Comparison of ENCODE assay signal across 14 cellular contexts in the genomic region with DNA sequence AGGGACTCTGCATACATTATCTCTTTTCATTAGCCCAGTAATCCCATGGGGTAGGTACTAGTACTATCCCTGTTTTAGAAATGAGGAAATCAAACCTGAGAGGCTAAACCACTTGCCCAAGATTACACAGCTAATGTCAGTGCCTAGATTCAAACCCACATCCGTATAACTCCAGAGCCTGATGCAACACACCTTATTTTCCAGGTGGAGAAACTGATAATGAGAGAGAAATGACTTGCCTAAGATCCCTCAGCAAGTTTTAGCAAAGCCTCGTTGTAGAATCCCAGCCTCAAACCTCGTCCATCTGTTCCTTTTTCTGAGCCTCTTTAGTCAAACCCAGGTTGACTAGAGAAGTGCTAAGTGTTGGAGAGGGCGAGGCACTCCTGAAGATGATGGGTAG. TPM values are rescaled to one million over a fixed set of nuclear protein-coding genes. Genes with fewer than 3 reads are reported as not detected.
DNase-seq lines count a peak whose midpoint lies in the region; ATAC-seq, FAIRE-seq and TF ChIP-seq lines count a peak whose summit lies in the region.
"Had no signal": no experiment of that assay in that cellular context is flagged by ENCODE, and none has a peak within 500 bp of the region (broad histone marks: within the 10 kb centered on the region; RNA-seq: fewer than 3 reads in every experiment).

No MANE protein-coding gene starts in this region.

- peaks cover 14% of the 10 kb centered on the region for H3K4me1 ChIP-seq in mesodermal cell (ENCODE audit: control insufficient read depth, insufficient read depth, low read length, poor library complexity, severe bottlenecking)
- H3K4me1 ChIP-seq in transverse colon = peaks cover 0 to 32% (median 11%) of the 10 kb centered on the region in 4 donors

- TF ChIP-seq POLR2A in transverse colon (IDR thresholded peaks at IDR 0.05) (no peak), GM12892 (IDR thresholded peaks at IDR 0.05; ENCODE audit: low read depth, low read length) (no peak)

- no peak for TF ChIP-seq EP300 in transverse colon (IDR thresholded peaks at IDR 0.05; ENCODE audit: low read depth)

- 100% methylated on average over 1 to 2 of the region's 4 CpGs for WGBS in mesodermal cell (ENCODE audit: insufficient coverage in 2 of 2), 2 experiments
- WGBS in transverse colon (ENCODE audit: low coverage in 1 of 2), 2 donors = 84 to 86% methylated on average over 4 of the region's 4 CpGs

- no peak for FAIRE-seq in GM12892 (lab: Jason Lieb, UNC)

- no peaks in the 10 kb centered on the region for H3K9me3 Mint-ChIP-seq in activated CD4-positive, alpha-beta memory T cell treated with anti-CD3 and anti-CD28 coated beads, Interleukin-2, amount 10 ng/mL, durations not matched to agents 7 days and 5 days
- no peaks in the 10 kb centered on the region for H3K9me3 Mint-ChIP-seq in activated CD4-positive, alpha-beta memory T cell treated with anti-CD3 and anti-CD28 coated beads for 36 hours

- no peaks in the 10 kb centered on the region for H3K27me3 Mint-ChIP-seq in activated CD4-positive, alpha-beta memory T cell treated with anti-CD3 and anti-CD28 coated beads, Interleukin-2, amount 10 ng/mL, durations not matched to agents 7 days and 5 days
- H3K27me3 Mint-ChIP-seq in activated CD4-positive, alpha-beta memory T cell treated with anti-CD3 and anti-CD28 coated beads for 36 hours = no peaks in the 10 kb centered on the region
- no peaks in the 10 kb centered on the region for H3K27me3 Mint-ChIP-seq in T-helper 17 cell

- peaks cover 7% of the 10 kb centered on the region for H3K27me3 ChIP-seq in transverse colon
- H3K27me3 ChIP-seq: ascending aorta had no signal

- H3K27ac ChIP-seq in mesodermal cell (ENCODE audit: low read depth, low read length, severe bottlenecking) = peak overlapping the region; percentile 90
- H3K27ac ChIP-seq in transverse colon = peak overlapping the region in 3 of 4 donors; percentile 87 to 93 (median 91)

- H3K36me3 ChIP-seq in mesodermal cell (ENCODE audit: control insufficient read depth, insufficient read depth, low read length) (peaks cover 7% of the 10 kb centered on the region), transverse colon (no peaks in the 10 kb centered on the region)
- H3K36me3 ChIP-seq: ascending aorta had no signal

- CTCF ChIA-PET in activated CD4-positive, alpha-beta memory T cell treated with anti-CD3 and anti-CD28 coated beads, Interleukin-2, amount 10 ng/mL, durations not matched to agents 7 days and 5 days (lab: Charles Lee) = interaction anchor here (0.8 to 1.7 kb wide), 6 partner anchors 8 to 44 kb away, joined by 3 to 8 read pairs (median 3); no protein-coding TSS in a partner anchor
- CTCF ChIA-PET in activated CD4-positive, alpha-beta memory T cell treated with anti-CD3 and anti-CD28 coated beads for 36 hours (lab: Charles Lee) = interaction anchor here (0.8 to 1.9 kb wide), 4 partner anchors 75 to 167 kb away, joined by 3 to 6 read pairs (median 4); partner anchors contain the start of genes LSM11 and SOX30

- no peak for DNase-seq in activated CD4-positive, alpha-beta memory T cell treated with anti-CD3 and anti-CD28 coated beads, Interleukin-2, amount 10 ng/mL, durations not matched to agents 7 days and 5 days
- DNase-seq in activated CD4-positive, alpha-beta memory T cell treated with anti-CD3 and anti-CD28 coated beads for 36 hours = no peak
- no peak for DNase-seq in T-helper 17 cell
- no peak for DNase-seq in transverse colon
- no peak for DNase-seq in dermis blood vessel endothelial cell
- DNase-seq in GM12892 (ENCODE audit: insufficient read length) = no peak
- DNase-seq: activated effector memory CD4-positive, alpha-beta T cell treated with Interleukin-2 at 50 U/mL for 16 hours; cortex of kidney; head of caudate nucleus; MM.1S; NCI-H2107 had no signal

- in situ Hi-C loops in transverse colon (cut with MboI; ENCODE audit: low pct_ligation_motif_present in 1 of 4, low pct_unique_long_range_greater_than_20kb in 1 of 4, low sequenced_read_pairs in 3 of 4) = no loop called here

- H3K4me3 ChIP-seq in mesodermal cell (ENCODE audit: extremely low read depth, insufficient read depth, low read length, poor library complexity, severe bottlenecking) = no peak overlapping the region
- no peak overlapping the region for H3K4me3 ChIP-seq in transverse colon

- peak overlapping the region; percentile 77 for H3K4me3 Mint-ChIP-seq in activated CD4-positive, alpha-beta memory T cell treated with anti-CD3 and anti-CD28 coated beads, Interleukin-2, amount 10 ng/mL, durations not matched to agents 7 days and 5 days
- H3K4me3 Mint-ChIP-seq in activated CD4-positive, alpha-beta memory T cell treated with anti-CD3 and anti-CD28 coated beads for 36 hours = no peak overlapping the region
- H3K4me3 Mint-ChIP-seq in T-helper 17 cell = peak overlapping the region; percentile 100

- no peak for TF ChIP-seq CTCF in transverse colon (IDR thresholded peaks at IDR 0.05)

- peaks cover 51% of the 10 kb centered on the region for H3K4me1 Mint-ChIP-seq in activated CD4-positive, alpha-beta memory T cell treated with anti-CD3 and anti-CD28 coated beads, Interleukin-2, amount 10 ng/mL, durations not matched to agents 7 days and 5 days
- peaks cover 51% of the 10 kb centered on the region for H3K4me1 Mint-ChIP-seq in activated CD4-positive, alpha-beta memory T cell treated with anti-CD3 and anti-CD28 coated beads for 36 hours (ENCODE audit: low read depth)
- H3K4me1 Mint-ChIP-seq in T-helper 17 cell = peaks cover 43% of the 10 kb centered on the region

- no peak for ATAC-seq in T-helper 17 cell
- no peak for ATAC-seq in HG02852 (IDR thresholded peaks at IDR 0.05; ENCODE audit: unreplicated experiment)

- H3K27ac Mint-ChIP-seq in activated CD4-positive, alpha-beta memory T cell treated with anti-CD3 and anti-CD28 coated beads, Interleukin-2, amount 10 ng/mL, durations not matched to agents 7 days and 5 days = no peak overlapping the region
- H3K27ac Mint-ChIP-seq in activated CD4-positive, alpha-beta memory T cell treated with anti-CD3 and anti-CD28 coated beads for 36 hours = no peak overlapping the region
- peak overlapping the region; percentile 45 for H3K27ac Mint-ChIP-seq in T-helper 17 cell

- H3K9me3 ChIP-seq in T-helper 17 cell (ENCODE audit: control insufficient read depth, low read length, poor library complexity, severe bottlenecking) (no peaks in the 10 kb centered on the region), mesodermal cell (ENCODE audit: control insufficient read depth, low read length) (no peaks in the 10 kb centered on the region), transverse colon (no peaks in the 10 kb centered on the region)
- H3K9me3 ChIP-seq: ascending aorta had no signal

- POLR2A ChIA-PET in activated CD4-positive, alpha-beta memory T cell treated with anti-CD3 and anti-CD28 coated beads, Interleukin-2, amount 10 ng/mL, durations not matched to agents 7 days and 5 days (lab: Charles Lee) = interaction anchor here (1.3 to 6.7 kb wide), 3 partner anchors 10 to 27 kb away, joined by 4 to 80 read pairs (median 7); no protein-coding TSS in a partner anchor
- POLR2A ChIA-PET in activated CD4-positive, alpha-beta memory T cell treated with anti-CD3 and anti-CD28 coated beads for 36 hours (lab: Charles Lee) = interaction anchor here (1.5 kb wide), 1 partner anchor 15 kb away, joined by 4 read pairs; no protein-coding TSS in a partner anchor

- peaks cover 39% of the 10 kb centered on the region for H3K36me3 Mint-ChIP-seq in activated CD4-positive, alpha-beta memory T cell treated with anti-CD3 and anti-CD28 coated beads, Interleukin-2, amount 10 ng/mL, durations not matched to agents 7 days and 5 days (ENCODE audit: low read depth)
- H3K36me3 Mint-ChIP-seq in activated CD4-positive, alpha-beta memory T cell treated with anti-CD3 and anti-CD28 coated beads for 36 hours = peaks cover 29% of the 10 kb centered on the region
- H3K36me3 Mint-ChIP-seq in T-helper 17 cell (ENCODE audit: low read depth) = peaks cover 9% of the 10 kb centered on the region

- intact Hi-C loops in activated CD4-positive, alpha-beta memory T cell treated with anti-CD3 and anti-CD28 coated beads for 36 hours (cut with micrococcal nuclease) = no loop called here
- intact Hi-C loops in transverse colon (cut with DNase I; ENCODE audit: low total_unique reads) = loop anchor here (5.0 to 10.0 kb wide), 2 partner anchors 64 to 252 kb away; no protein-coding TSS in a partner anchor

RNA-seq across cellular contexts. Expression of gene ADAM19, which starts 1.1 kb away (rescaled TPM):
- 100 to 1,000 TPM; 309 to 313 TPM for total RNA-seq in activated CD4-positive, alpha-beta memory T cell treated with anti-CD3 and anti-CD28 coated beads, Interleukin-2, amount 10 ng/mL, durations not matched to agents 7 days and 5 days
- 100 to 1,000 TPM; 107 to 111 TPM for total RNA-seq in activated CD4-positive, alpha-beta memory T cell treated with anti-CD3 and anti-CD28 coated beads for 36 hours
- total RNA-seq in T-helper 17 cell = 100 to 1,000 TPM; 130 to 140 TPM
- polyA plus RNA-seq in mesodermal cell (2013, experiment 1 of 2) = 122 TPM
- polyA plus RNA-seq in mesodermal cell (2013, experiment 2 of 2) = 104 TPM
- total RNA-seq in transverse colon = 10 to 100 TPM in 3 of 4 donors, 1 to 10 TPM in 1; 4.0 to 28.1 (median 15.1) TPM
- total RNA-seq in dermis blood vessel endothelial cell = 30.0 and 43.7 TPM in 2 replicates
- polyA plus RNA-seq in GM12892 (2012; ENCODE audit: missing spikeins) = 8.4 TPM
